ENCODE assay signal across 13 cellular contexts in genomic region chr2:29723255-29724001, GRCh38.
DNase-seq lines count a peak whose midpoint lies in the region; ATAC-seq, FAIRE-seq and TF ChIP-seq lines count a peak whose summit lies in the region.
"Had no signal": no experiment of that assay in that cellular context is flagged by ENCODE, and none has a peak within 500 bp of the region (broad histone marks: within the 10 kb centered on the region; RNA-seq: fewer than 3 reads in every experiment).

No MANE protein-coding gene starts in this region.

- H3K9me3 ChIP-seq in body of pancreas, result no peaks in the 10 kb centered on the region
- H3K9me3 ChIP-seq: esophagus squamous epithelium had no signal

- H3K4me1 Mint-ChIP-seq in endothelial cell (ENCODE audit: unreplicated experiment), result peaks cover 13% of the 10 kb centered on the region
- H3K4me1 Mint-ChIP-seq: activated CD8-positive, alpha-beta memory T cell treated with anti-CD3 and anti-CD28 coated beads, Interleukin-2, amount 10 ng/mL, durations not matched to agents 7 days and 5 days had no signal

- ATAC-seq in GM21423 (IDR thresholded peaks at IDR 0.05; ENCODE audit: unreplicated experiment) (peak; percentile 85), HG03095 (IDR thresholded peaks at IDR 0.05; ENCODE audit: unreplicated experiment) (peak; percentile 72), body of pancreas (peak; percentile 53)
- ATAC-seq: activated CD8-positive, alpha-beta memory T cell treated with anti-CD3 and anti-CD28 coated beads, Interleukin-2, amount 10 ng/mL, durations not matched to agents 7 days and 5 days; GM23338 had no signal

- peak; percentile 45 for DNase-seq in GM18507 (ENCODE audit: extremely low spot score, insufficient read length, low read depth)
- peak in 3 of 4 donors; percentile 22 to 40 (median 40) for DNase-seq in body of pancreas
- DNase-seq in amniotic stem cell (lab: John Stamatoyannopoulos, UW), result no peak
- no peak for DNase-seq in dermis blood vessel endothelial cell
- DNase-seq in AG20443 (ENCODE audit: low spot score), result no peak
- DNase-seq in endothelial cell (ENCODE audit: low spot score), result no peak
- DNase-seq: activated CD8-positive, alpha-beta memory T cell treated with anti-CD3 and anti-CD28 coated beads, Interleukin-2, amount 10 ng/mL, durations not matched to agents 7 days and 5 days; esophagus squamous epithelium; NCI-H1092; retina had no signal

- 15 to 18% methylated on average over 7 of the region's 7 CpGs for WGBS in body of pancreas, 2 donors

- H3K4me3 ChIP-seq in body of pancreas, result no peak overlapping the region
- H3K4me3 ChIP-seq: esophagus squamous epithelium, GM23338 had no signal

- H3K36me3 Mint-ChIP-seq in endothelial cell (ENCODE audit: low read depth, unreplicated experiment), result no peaks in the 10 kb centered on the region
- H3K36me3 Mint-ChIP-seq: activated CD8-positive, alpha-beta memory T cell treated with anti-CD3 and anti-CD28 coated beads, Interleukin-2, amount 10 ng/mL, durations not matched to agents 7 days and 5 days had no signal

- peaks cover 2% of the 10 kb centered on the region for H3K27me3 Mint-ChIP-seq in endothelial cell (ENCODE audit: unreplicated experiment)

- no peak for TF ChIP-seq CTCF in body of pancreas (IDR thresholded peaks at IDR 0.05)
- no peak for TF ChIP-seq CTCF in endothelial cell (IDR thresholded peaks at IDR 0.05; ENCODE audit: unreplicated experiment)

- H3K9me3 Mint-ChIP-seq in endothelial cell (ENCODE audit: unreplicated experiment), result no peaks in the 10 kb centered on the region
- H3K9me3 Mint-ChIP-seq: GM23338 had no signal

- no peak overlapping the region for H3K4me3 Mint-ChIP-seq in endothelial cell (ENCODE audit: unreplicated experiment)
- H3K4me3 Mint-ChIP-seq: activated CD8-positive, alpha-beta memory T cell treated with anti-CD3 and anti-CD28 coated beads, Interleukin-2, amount 10 ng/mL, durations not matched to agents 7 days and 5 days; GM23338 had no signal

- H3K4me1 ChIP-seq in body of pancreas, result peaks cover 15% of the 10 kb centered on the region
- H3K4me1 ChIP-seq: esophagus squamous epithelium had no signal

- no peak for TF ChIP-seq POLR2A in body of pancreas (IDR thresholded peaks at IDR 0.05)

- H3K27ac ChIP-seq in body of pancreas, result peak overlapping the region in 1 of 4 donors; percentile 46
- H3K27ac ChIP-seq: esophagus squamous epithelium had no signal

- no peak overlapping the region for H3K27ac Mint-ChIP-seq in endothelial cell (ENCODE audit: unreplicated experiment)
- H3K27ac Mint-ChIP-seq: activated CD8-positive, alpha-beta memory T cell treated with anti-CD3 and anti-CD28 coated beads, Interleukin-2, amount 10 ng/mL, durations not matched to agents 7 days and 5 days; GM23338 had no signal

- no peaks in the 10 kb centered on the region for H3K27me3 ChIP-seq in body of pancreas

- peak; percentile 91 for FAIRE-seq in GM18507 (lab: Jason Lieb, UNC)

- no peaks in the 10 kb centered on the region for H3K36me3 ChIP-seq in body of pancreas (replicated peaks in 1 of 2; ENCODE audit: insufficient read depth in 1 of 2, low read depth in 2 of 2)
- H3K36me3 ChIP-seq: esophagus squamous epithelium had no signal

- intact Hi-C loops in body of pancreas (cut with DNase I), result no loop called here

Comparison
In these comparisons a context has a peak if more than half of its experiments do, and no peak if none do; other contexts are left out.
1. DNase-seq: peak in GM18507 (single experiment) and body of pancreas (3 of 4); none in amniotic stem cell (single experiment), dermis blood vessel endothelial cell (single experiment), AG20443 (single experiment) and endothelial cell (single experiment).
2. Peak in every context shown above with its lines, with median percentiles within 50 percentile points of each other: ATAC-seq.